Comparison of ENCODE assay signal across 8 cellular contexts in genomic region chr9:121269030-121269887, GRCh38. TPM values are rescaled to one million over a fixed set of nuclear protein-coding genes. Genes with fewer than 3 reads are reported as not detected.
DNase-seq lines count a peak whose midpoint lies in the region; ATAC-seq and TF ChIP-seq lines count a peak whose summit lies in the region.

No MANE protein-coding gene starts in this region.

- no peak for TF ChIP-seq POLR2A in gastrocnemius medialis (IDR thresholded peaks at IDR 0.05)

- no peaks in the 10 kb centered on the region for H3K36me3 Mint-ChIP-seq in activated T-cell treated with anti-CD3 and anti-CD28 coated beads, Interleukin-2, amount 50 U/mL, for 4 hours (ENCODE audit: insufficient read depth)
- H3K36me3 Mint-ChIP-seq in activated T-helper 1 cell treated with anti-CD3 and anti-CD28 coated beads, Interleukin-12 subunit alpha, Interleukin-12 subunit beta, Interleukin-2, Interleukin-4 antibody, amounts not matched to agents 30 ng/mL and 10 ng/mL and 1 ng/mL, durations not matched to agents 14 hours and 24 hours and 36 hours (ENCODE audit: low read depth): peaks cover 3% of the 10 kb centered on the region

- H3K9me3 ChIP-seq in right atrium auricular region (no peaks in the 10 kb centered on the region), gastrocnemius medialis (no peaks in the 10 kb centered on the region)

- H3K9me3 Mint-ChIP-seq in activated T-cell treated with anti-CD3 and anti-CD28 coated beads, Interleukin-2, amount 50 U/mL, for 4 hours: no peaks in the 10 kb centered on the region
- no peaks in the 10 kb centered on the region for H3K9me3 Mint-ChIP-seq in activated T-helper 1 cell treated with anti-CD3 and anti-CD28 coated beads, Interleukin-12 subunit alpha, Interleukin-12 subunit beta, Interleukin-2, Interleukin-4 antibody, amounts not matched to agents 30 ng/mL and 10 ng/mL and 1 ng/mL, durations not matched to agents 14 hours and 24 hours and 36 hours

- intact Hi-C loops in activated T-helper 1 cell treated with anti-CD3 and anti-CD28 coated beads, Interleukin-12 subunit alpha, Interleukin-12 subunit beta, Interleukin-2, Interleukin-4 antibody, amounts not matched to agents 30 ng/mL and 10 ng/mL and 1 ng/mL, durations not matched to agents 14 hours and 24 hours and 36 hours (cut with micrococcal nuclease): no loop called here
- intact Hi-C loops in gastrocnemius medialis (cut with DNase I; ENCODE audit: low total_unique reads): loop anchor here (2.0 to 5.0 kb wide), 2 partner anchors 18 to 67 kb away; partner anchors contain the start of gene RAB14
- intact Hi-C loops in posterior vena cava (cut with DNase I): loop anchor here in 1 of 2 donors (5.0 kb wide), 2 partner anchors 33 to 42 kb away; no protein-coding TSS in a partner anchor

- H3K4me3 Mint-ChIP-seq in activated T-cell treated with anti-CD3 and anti-CD28 coated beads, Interleukin-2, amount 50 U/mL, for 4 hours: peak overlapping the region; percentile 77
- H3K4me3 Mint-ChIP-seq in activated T-helper 1 cell treated with anti-CD3 and anti-CD28 coated beads, Interleukin-12 subunit alpha, Interleukin-12 subunit beta, Interleukin-2, Interleukin-4 antibody, amounts not matched to agents 30 ng/mL and 10 ng/mL and 1 ng/mL, durations not matched to agents 14 hours and 24 hours and 36 hours: peak overlapping the region; percentile 71

- peak overlapping the region; percentile 88 to 89 for H3K4me3 ChIP-seq in right atrium auricular region
- H3K4me3 ChIP-seq in gastrocnemius medialis: peak overlapping the region; percentile 75 to 95 (median 84)

- in situ Hi-C loops in gastrocnemius medialis (cut with MboI; ENCODE audit: low sequenced_read_pairs in 4 of 4): loop anchor here in 1 of 4 donors (10.0 kb wide), 1 partner anchor 54 kb away; no protein-coding TSS in a partner anchor

- H3K27ac ChIP-seq in right atrium auricular region (peak overlapping the region; percentile 91 to 92), gastrocnemius medialis (peak overlapping the region; percentile 65 to 81 (median 73))

- ATAC-seq in activated T-cell treated with anti-CD3 and anti-CD28 coated beads, Interleukin-2, amount 50 U/mL, for 4 hours: no peak
- ATAC-seq in gastrocnemius medialis: peak; percentile 17 to 31

- H3K4me1 Mint-ChIP-seq in activated T-cell treated with anti-CD3 and anti-CD28 coated beads, Interleukin-2, amount 50 U/mL, for 4 hours (ENCODE audit: low read depth): peaks cover 17% of the 10 kb centered on the region
- H3K4me1 Mint-ChIP-seq in activated T-helper 1 cell treated with anti-CD3 and anti-CD28 coated beads, Interleukin-12 subunit alpha, Interleukin-12 subunit beta, Interleukin-2, Interleukin-4 antibody, amounts not matched to agents 30 ng/mL and 10 ng/mL and 1 ng/mL, durations not matched to agents 14 hours and 24 hours and 36 hours (ENCODE audit: low read depth): peaks cover 20% of the 10 kb centered on the region

- peaks cover 2% of the 10 kb centered on the region for H3K27me3 Mint-ChIP-seq in activated T-cell treated with anti-CD3 and anti-CD28 coated beads, Interleukin-2, amount 50 U/mL, for 4 hours (ENCODE audit: low read depth)
- peaks cover 43% of the 10 kb centered on the region for H3K27me3 Mint-ChIP-seq in activated T-helper 1 cell treated with anti-CD3 and anti-CD28 coated beads, Interleukin-12 subunit alpha, Interleukin-12 subunit beta, Interleukin-2, Interleukin-4 antibody, amounts not matched to agents 30 ng/mL and 10 ng/mL and 1 ng/mL, durations not matched to agents 14 hours and 24 hours and 36 hours (ENCODE audit: insufficient read depth)

- no peak for TF ChIP-seq CTCF in right atrium auricular region (IDR thresholded peaks at IDR 0.05)
- TF ChIP-seq CTCF in gastrocnemius medialis (IDR thresholded peaks at IDR 0.05 in 4 of 5, conservative IDR thresholded peaks at IDR 0.05 in 1 of 5): no peak

- H3K4me1 ChIP-seq in right atrium auricular region (peaks cover 0 to 65% of the 10 kb centered on the region in 2 donors), gastrocnemius medialis (peaks cover 38 to 53% of the 10 kb centered on the region in 2 donors)

- no peaks in the 10 kb centered on the region for H3K27me3 ChIP-seq in right atrium auricular region
- no peaks in the 10 kb centered on the region for H3K27me3 ChIP-seq in gastrocnemius medialis

- H3K27ac Mint-ChIP-seq in activated T-helper 1 cell treated with anti-CD3 and anti-CD28 coated beads, Interleukin-12 subunit alpha, Interleukin-12 subunit beta, Interleukin-2, Interleukin-4 antibody, amounts not matched to agents 30 ng/mL and 10 ng/mL and 1 ng/mL, durations not matched to agents 14 hours and 24 hours and 36 hours: no peak overlapping the region

- no peak for DNase-seq in activated T-cell treated with anti-CD3 and anti-CD28 coated beads, Interleukin-2, amount 50 U/mL, for 4 hours
- DNase-seq in activated T-cell treated with anti-CD3 and anti-CD28 coated beads, Interleukin-2, amount 50 U/mL, for 48 hours: no peak
- DNase-seq in activated T-helper 1 cell treated with anti-CD3 and anti-CD28 coated beads, Interleukin-12 subunit alpha, Interleukin-12 subunit beta, Interleukin-2, Interleukin-4 antibody, amounts not matched to agents 30 ng/mL and 10 ng/mL and 1 ng/mL, durations not matched to agents 14 hours and 24 hours and 36 hours (ENCODE audit: low spot score): no peak
- no peak for DNase-seq in right atrium auricular region (ENCODE audit: low spot score)
- DNase-seq in gastrocnemius medialis: no peak
- DNase-seq in posterior vena cava (ENCODE audit: low spot score): no peak
- DNase-seq in effector CD4-positive, alpha-beta T cell: no peak
- no peak for DNase-seq in NCI-H2196 (lab: John Stamatoyannopoulos, UW; ENCODE audit: unreplicated experiment)

- H3K36me3 ChIP-seq in right atrium auricular region (no peaks in the 10 kb centered on the region), gastrocnemius medialis (no peaks in the 10 kb centered on the region)

RNA-seq across cellular contexts. Expression of gene GSN, which starts 1.3 kb away (rescaled TPM):
- 1 to 10 TPM; 1.3 to 2.0 (median 1.9) TPM for total RNA-seq in activated T-cell treated with anti-CD3 and anti-CD28 coated beads, Interleukin-2, amount 50 U/mL, for 4 hours
- total RNA-seq in activated T-helper 1 cell treated with anti-CD3 and anti-CD28 coated beads, Interleukin-12 subunit alpha, Interleukin-12 subunit beta, Interleukin-2, Interleukin-4 antibody, amounts not matched to agents 30 ng/mL and 10 ng/mL and 1 ng/mL, durations not matched to agents 14 hours and 24 hours and 36 hours: 1.5 and 2.5 TPM in 2 replicates
- 1,000 to 10,000 TPM; 1,444 to 3,478 TPM for total RNA-seq in right atrium auricular region
- 100 to 1,000 TPM; 487 to 785 (median 662) TPM for total RNA-seq in gastrocnemius medialis
- 1,000 to 10,000 TPM in 1 of 2 donors, 100 to 1,000 TPM in 1; 590 to 1,544 TPM for total RNA-seq in posterior vena cava

Comparison
In these comparisons a context has a peak if more than half of its experiments do, and no peak if none do; other contexts are left out.
1. ATAC-seq: peak in gastrocnemius medialis (2 of 2); none in activated T-cell treated with anti-CD3 and anti-CD28 coated beads, Interleukin-2, amount 50 U/mL, for 4 hours (0 of 2).
2. RNA of gene GSN, which starts 1.3 kb away (total RNA-seq): 1,444 to 3,478 TPM in right atrium auricular region, 590 to 1,544 TPM in posterior vena cava and 487 to 785 TPM in gastrocnemius medialis; 1.3 to 2.0 TPM in activated T-cell treated with anti-CD3 and anti-CD28 coated beads, Interleukin-2, amount 50 U/mL, for 4 hours and 1.5 to 2.5 TPM in activated T-helper 1 cell treated with anti-CD3 and anti-CD28 coated beads, Interleukin-12 subunit alpha, Interleukin-12 subunit beta, Interleukin-2, Interleukin-4 antibody, amounts not matched to agents 30 ng/mL and 10 ng/mL and 1 ng/mL, durations not matched to agents 14 hours and 24 hours and 36 hours; every median in the first group is over 100 times any median in the second.